ENCODE assay signal across 10 cellular contexts in the genomic region with DNA sequence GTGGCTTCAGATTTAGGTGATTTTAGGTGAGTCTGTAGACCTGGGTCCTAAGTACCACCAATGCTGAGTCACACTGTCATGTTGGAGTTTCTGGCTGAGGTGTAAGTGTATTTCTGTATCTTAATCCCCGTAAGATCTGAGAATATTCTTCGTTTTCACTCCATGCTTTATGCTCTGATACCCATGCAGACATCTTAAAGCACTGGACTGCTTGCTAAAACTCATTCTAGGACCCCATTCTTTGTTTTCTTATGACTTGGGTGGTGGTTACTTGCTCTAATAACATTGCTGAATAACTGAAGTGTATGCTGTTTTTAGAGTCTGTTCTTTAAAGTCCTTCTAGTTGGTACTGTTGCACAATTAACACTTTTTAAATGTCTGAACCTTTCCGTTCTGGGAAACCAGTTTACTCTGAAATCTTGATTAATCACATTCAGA. TPM values are rescaled to one million over a fixed set of nuclear protein-coding genes. Genes with fewer than 3 reads are reported as not detected.
A peak's percentile ranks its signal among the peaks of the same experiment; 100 is the strongest.
DNase-seq lines count a peak whose midpoint lies in the region; ATAC-seq, FAIRE-seq and TF ChIP-seq lines count a peak whose summit lies in the region.
"Had no signal": no experiment of that assay in that cellular context is flagged by ENCODE, and none has a peak within 500 bp of the region (broad histone marks: within the 10 kb centered on the region; RNA-seq: fewer than 3 reads in every experiment).

No MANE protein-coding gene starts in this region.

- WGBS in A549 (ENCODE audit: missing lambda C conversion rate): 83% methylated on average over 3 of the region's 3 CpGs
- WGBS in mesenchymal stem cell: 78% methylated on average over 1 of the region's 3 CpGs
- 47% methylated on average over 3 of the region's 3 CpGs for WGBS in right lobe of liver (ENCODE audit: insufficient coverage, low coverage, low lambda C conversion rate, missing lambda C conversion rate)

- H3K4me1 ChIP-seq in A549: peaks cover 14% of the 10 kb centered on the region; the same call in 2 of the 3 replicates
- peaks cover 4% of the 10 kb centered on the region for H3K4me1 ChIP-seq in mesenchymal stem cell (ENCODE audit: control insufficient read depth, insufficient read depth, low read depth, low read length)
- H3K4me1 ChIP-seq in right lobe of liver: peaks cover 0 to 21% (median 0%) of the 10 kb centered on the region in 4 donors

- peak overlapping the region; percentile 50 for H3K4me3 Mint-ChIP-seq in activated T-helper 1 cell treated with anti-CD3 and anti-CD28 coated beads, Interleukin-12 subunit alpha, Interleukin-12 subunit beta, Interleukin-2, Interleukin-4 antibody, amounts not matched to agents 30 ng/mL and 10 ng/mL and 1 ng/mL, durations not matched to agents 14 hours and 24 hours and 36 hours

- H3K23ac ChIP-seq in mesenchymal stem cell (ENCODE audit: low read length in 2 of 2): peak overlapping the region in 1 of 2 experiments; percentile 83

- H2AK5ac ChIP-seq in mesenchymal stem cell (ENCODE audit: low read length, severe bottlenecking): no peak overlapping the region

- H3K36me3 Mint-ChIP-seq in activated T-helper 1 cell treated with anti-CD3 and anti-CD28 coated beads, Interleukin-12 subunit alpha, Interleukin-12 subunit beta, Interleukin-2, Interleukin-4 antibody, amounts not matched to agents 30 ng/mL and 10 ng/mL and 1 ng/mL, durations not matched to agents 14 hours and 24 hours and 36 hours (ENCODE audit: low read depth): peaks cover 57% of the 10 kb centered on the region

- no peak overlapping the region for H2AFZ ChIP-seq in mesenchymal stem cell (ENCODE audit: low read depth, low read length)

- DNase-seq in A549 (ENCODE audit: low read depth in 1 of 2, low spot score in 1 of 2) (no peak), mesenchymal stem cell (no peak), urothelium cell line (ENCODE audit: low spot score) (no peak), COR-L47 (lab: John Stamatoyannopoulos, UW) (no peak), right lobe of liver (no peak)
- DNase-seq in activated T-helper 1 cell treated with anti-CD3 and anti-CD28 coated beads, Interleukin-12 subunit alpha, Interleukin-12 subunit beta, Interleukin-2, Interleukin-4 antibody, amounts not matched to agents 30 ng/mL and 10 ng/mL and 1 ng/mL, durations not matched to agents 14 hours and 24 hours and 36 hours (ENCODE audit: low spot score): no peak
- DNase-seq in activated CD8-positive, alpha-beta memory T cell treated with anti-CD3 and anti-CD28 coated beads for 24 hours: no peak
- DNase-seq: foreskin keratinocyte, NCI-H1048 had no signal

- TF ChIP-seq RAD21 in A549 (conservative IDR thresholded peaks at IDR 0.05 in 1 of 2, IDR thresholded peaks at IDR 0.05 in 1 of 2): no peak

- H3K36me3 ChIP-seq in mesenchymal stem cell (ENCODE audit: control insufficient read depth in 1 of 2, insufficient read depth in 2 of 2, low read depth in 1 of 2, low read length in 2 of 2): peaks cover 2 to 83% of the 10 kb centered on the region in 2 experiments
- H3K36me3 ChIP-seq in right lobe of liver: peaks cover 10 to 34% (median 22%) of the 10 kb centered on the region in 4 donors

- FAIRE-seq in A549 (lab: Jason Lieb, UNC) (no peak), urothelium cell line (lab: Jason Lieb, UNC) (no peak)

- ATAC-seq in A549 (no peak), right lobe of liver (no peak)
- ATAC-seq: foreskin keratinocyte had no signal

- POLR2A ChIA-PET in A549 (lab: Yijun Ruan, JAX): no interaction called here

- H3K4me3 ChIP-seq in A549 (no peak overlapping the region), GM08714 (ENCODE audit: low read length) (peak overlapping the region; percentile 53; the same call in 1 of the 2 replicates), mesenchymal stem cell (ENCODE audit: insufficient read depth in 1 of 2, low read depth in 1 of 2, low read length in 2 of 2) (no peak overlapping the region), right lobe of liver (no peak overlapping the region)

- TF ChIP-seq CTCF in A549 (IDR thresholded peaks at IDR 0.05) (no peak), right lobe of liver (IDR thresholded peaks at IDR 0.05) (no peak)

- H3K9me3 ChIP-seq in A549: no peaks in the 10 kb centered on the region
- H3K9me3 ChIP-seq in mesenchymal stem cell (ENCODE audit: control insufficient read depth, low read length): no peaks in the 10 kb centered on the region
- H3K9me3 ChIP-seq in right lobe of liver: no peaks in the 10 kb centered on the region

- H3K27ac Mint-ChIP-seq in activated T-helper 1 cell treated with anti-CD3 and anti-CD28 coated beads, Interleukin-12 subunit alpha, Interleukin-12 subunit beta, Interleukin-2, Interleukin-4 antibody, amounts not matched to agents 30 ng/mL and 10 ng/mL and 1 ng/mL, durations not matched to agents 14 hours and 24 hours and 36 hours: peak overlapping the region; percentile 80

- H3K18ac ChIP-seq in mesenchymal stem cell (ENCODE audit: low read depth in 1 of 2, low read length in 2 of 2): no peak overlapping the region

- H3K27ac ChIP-seq in A549 (peak overlapping the region in 1 of 2 experiments; percentile 48; a peak in 1 of 6 replicates), mesenchymal stem cell (ENCODE audit: low read length, poor library complexity, severe bottlenecking) (no peak overlapping the region), right lobe of liver (no peak overlapping the region)
- H3K27ac ChIP-seq: foreskin keratinocyte had no signal

- H3K9me3 Mint-ChIP-seq in activated T-helper 1 cell treated with anti-CD3 and anti-CD28 coated beads, Interleukin-12 subunit alpha, Interleukin-12 subunit beta, Interleukin-2, Interleukin-4 antibody, amounts not matched to agents 30 ng/mL and 10 ng/mL and 1 ng/mL, durations not matched to agents 14 hours and 24 hours and 36 hours: no peaks in the 10 kb centered on the region

- H3K9ac ChIP-seq in mesenchymal stem cell (ENCODE audit: low read length): peak overlapping the region; percentile 23

- H4K91ac ChIP-seq in mesenchymal stem cell (ENCODE audit: low read length): no peak overlapping the region

- H3K4ac ChIP-seq in mesenchymal stem cell (ENCODE audit: low read depth in 1 of 2, low read length in 2 of 2): no peak overlapping the region

- no peak overlapping the region for H2BK12ac ChIP-seq in mesenchymal stem cell (ENCODE audit: low read length in 2 of 2)

- CTCF ChIA-PET in A549 (lab: Yijun Ruan, JAX): interaction anchor here (0.9 kb wide), 1 partner anchor 43 kb away, joined by 3 read pairs; no protein-coding TSS in a partner anchor

- H3K4me2 ChIP-seq in A549 (0 out of 3 replicates have a peak overlapping the region, but pooled peaks have one; percentile 8), mesenchymal stem cell (ENCODE audit: low read length, poor library complexity, severe bottlenecking) (no peak overlapping the region)

- H3K27me3 ChIP-seq in mesenchymal stem cell (ENCODE audit: control insufficient read depth in 1 of 2, insufficient read depth in 1 of 2, low read length in 2 of 2): no peaks in the 10 kb centered on the region
- H3K27me3 ChIP-seq in right lobe of liver: no peaks in the 10 kb centered on the region
- H3K27me3 ChIP-seq: foreskin keratinocyte had no signal

- TF ChIP-seq EP300 in A549 (IDR thresholded peaks at IDR 0.05): no peak

- no peak overlapping the region for H2BK5ac ChIP-seq in mesenchymal stem cell (ENCODE audit: low read depth, low read length, poor library complexity, severe bottlenecking)

- H3K27me3 Mint-ChIP-seq in activated T-helper 1 cell treated with anti-CD3 and anti-CD28 coated beads, Interleukin-12 subunit alpha, Interleukin-12 subunit beta, Interleukin-2, Interleukin-4 antibody, amounts not matched to agents 30 ng/mL and 10 ng/mL and 1 ng/mL, durations not matched to agents 14 hours and 24 hours and 36 hours (ENCODE audit: insufficient read depth): no peaks in the 10 kb centered on the region

- intact Hi-C loops in activated T-helper 1 cell treated with anti-CD3 and anti-CD28 coated beads, Interleukin-12 subunit alpha, Interleukin-12 subunit beta, Interleukin-2, Interleukin-4 antibody, amounts not matched to agents 30 ng/mL and 10 ng/mL and 1 ng/mL, durations not matched to agents 14 hours and 24 hours and 36 hours (cut with micrococcal nuclease): loop anchor here (2.0 kb wide), 1 partner anchor 14 kb away; no protein-coding TSS in a partner anchor
- intact Hi-C loops in right lobe of liver (cut with DNase I): no loop called here

- H2BK15ac ChIP-seq in mesenchymal stem cell (ENCODE audit: low read depth, poor library complexity, severe bottlenecking): no peak overlapping the region

- H3K4me1 Mint-ChIP-seq in activated T-helper 1 cell treated with anti-CD3 and anti-CD28 coated beads, Interleukin-12 subunit alpha, Interleukin-12 subunit beta, Interleukin-2, Interleukin-4 antibody, amounts not matched to agents 30 ng/mL and 10 ng/mL and 1 ng/mL, durations not matched to agents 14 hours and 24 hours and 36 hours (ENCODE audit: low read depth): peaks cover 80% of the 10 kb centered on the region

- TF ChIP-seq POLR2A in A549 (IDR thresholded peaks at IDR 0.05; ENCODE audit: low read length): no peak
- TF ChIP-seq POLR2A in right lobe of liver (IDR thresholded peaks at IDR 0.05): no peak

- H2BK120ac ChIP-seq in mesenchymal stem cell (ENCODE audit: low read depth, low read length): no peak overlapping the region

- no peak overlapping the region for H3K14ac ChIP-seq in mesenchymal stem cell (ENCODE audit: low read length in 2 of 2)

- H4K8ac ChIP-seq in mesenchymal stem cell (ENCODE audit: low read length): no peak overlapping the region

- no peaks in the 10 kb centered on the region for H3K79me1 ChIP-seq in mesenchymal stem cell (replicated peaks; ENCODE audit: low read length, poor library complexity, severe bottlenecking)

RNA-seq across cellular contexts. Expression of a gene that starts 36.6 kb away (rescaled TPM):
- polyA plus RNA-seq in A549 (2011; rRNA removed) (212 and 251 TPM in 2 replicates), A549 (2017; fragmentation: RNase III; extraction: RNeasy Plus Mini Kit Qiagen cat#74134 plus additional on column Dnase treatment) (151 to 159 TPM (median 155 TPM) in 3 replicates)
- 56.2 and 64.9 TPM in 2 replicates for polyA plus RNA-seq in A549 (2012; cell fraction: cytosol; rRNA removed)
- 19.1 and 31.5 TPM in 2 replicates for polyA plus RNA-seq in A549 (2012; cell fraction: nucleus; rRNA removed)
- 104 and 107 TPM in 2 replicates for polyA minus RNA-seq in A549 (2011; rRNA and poly(A)+ RNA removed)
- 293 and 318 TPM in 2 replicates for total RNA-seq in activated T-helper 1 cell treated with anti-CD3 and anti-CD28 coated beads, Interleukin-12 subunit alpha, Interleukin-12 subunit beta, Interleukin-2, Interleukin-4 antibody, amounts not matched to agents 30 ng/mL and 10 ng/mL and 1 ng/mL, durations not matched to agents 14 hours and 24 hours and 36 hours
- polyA plus RNA-seq in mesenchymal stem cell (2013, experiment 1 of 2): 316 TPM
- polyA plus RNA-seq in mesenchymal stem cell (2013, experiment 2 of 2): 326 TPM
- total RNA-seq in right lobe of liver: 100 to 1,000 TPM in 3 of 6 experiments, 10 to 100 TPM in 3; 74.4 to 128 (median 95.9) TPM

RNA-seq across cellular contexts. Expression of a gene that starts 53.7 kb away (rescaled TPM):
- 0.62 and 0.85 TPM in 2 replicates for polyA plus RNA-seq in A549 (2011; rRNA removed)
- polyA plus RNA-seq in A549 (2012; cell fraction: cytosol; rRNA removed): 0.39 and 0.49 TPM in 2 replicates
- 0.16 and 0.28 TPM in 2 replicates for polyA plus RNA-seq in A549 (2012; cell fraction: nucleus; rRNA removed)
- 0.13 to 0.33 TPM (median 0.23 TPM) in 3 replicates for polyA plus RNA-seq in A549 (2017; fragmentation: RNase III; extraction: RNeasy Plus Mini Kit Qiagen cat#74134 plus additional on column Dnase treatment)
- 0.54 and 0.87 TPM in 2 replicates for polyA minus RNA-seq in A549 (2011; rRNA and poly(A)+ RNA removed)
- not detected in 2 replicates for total RNA-seq in activated T-helper 1 cell treated with anti-CD3 and anti-CD28 coated beads, Interleukin-12 subunit alpha, Interleukin-12 subunit beta, Interleukin-2, Interleukin-4 antibody, amounts not matched to agents 30 ng/mL and 10 ng/mL and 1 ng/mL, durations not matched to agents 14 hours and 24 hours and 36 hours
- polyA plus RNA-seq in mesenchymal stem cell (2013, experiment 1 of 2): 2.9 TPM
- polyA plus RNA-seq in mesenchymal stem cell (2013, experiment 2 of 2): 3.2 TPM
- total RNA-seq in right lobe of liver: under 1 TPM in 4 of 6 experiments, not detected in 2; 0.06 to 0.46 (median 0.21) TPM
